ENCODE assay signal across 16 cellular contexts in the genomic region with DNA sequence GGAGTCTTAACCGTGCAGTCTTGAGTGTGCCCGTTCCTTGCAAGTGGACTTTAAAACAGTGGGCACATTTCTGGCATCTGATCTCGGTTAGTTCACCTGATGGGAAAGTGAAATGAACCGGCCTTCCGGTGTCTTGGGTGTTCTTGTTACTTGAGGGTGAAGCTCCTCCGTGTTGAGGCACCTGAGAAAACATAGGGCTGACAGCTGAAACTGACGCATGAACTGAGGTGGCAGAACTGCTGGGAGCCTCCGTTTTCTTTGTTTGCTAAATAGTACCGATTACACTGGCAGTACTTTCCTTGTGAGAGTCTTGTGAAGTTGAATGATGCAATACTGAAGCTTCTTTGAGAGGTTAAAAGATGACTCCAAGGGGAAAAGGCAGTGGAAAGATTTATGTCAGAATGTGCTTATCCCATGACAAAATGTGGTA.
A peak's percentile ranks its signal among the peaks of the same experiment; 100 is the strongest.
DNase-seq lines count a peak whose midpoint lies in the region; ATAC-seq and TF ChIP-seq lines count a peak whose summit lies in the region.
"Had no signal": no experiment of that assay in that cellular context is flagged by ENCODE, and none has a peak within 500 bp of the region (broad histone marks: within the 10 kb centered on the region; RNA-seq: fewer than 3 reads in every experiment).

No MANE protein-coding gene starts in this region.

- H3K79me1 ChIP-seq in mesenchymal stem cell (replicated peaks; ENCODE audit: low read length, poor library complexity, severe bottlenecking) = no peaks in the 10 kb centered on the region

- no peak overlapping the region for H3K18ac ChIP-seq in mesenchymal stem cell (ENCODE audit: low read depth in 1 of 2, low read length in 2 of 2)

- H3K4ac ChIP-seq in mesenchymal stem cell (ENCODE audit: low read depth in 1 of 2, low read length in 2 of 2) = no peak overlapping the region

- H3K36me3 ChIP-seq in HEK293 (ENCODE audit: control insufficient read depth in 2 of 2, insufficient read depth in 1 of 2, low read length in 2 of 2) = no peaks in the 10 kb centered on the region
- peaks cover 0 to 2% of the 10 kb centered on the region in 2 experiments for H3K36me3 ChIP-seq in mesenchymal stem cell (ENCODE audit: control insufficient read depth in 1 of 2, insufficient read depth in 2 of 2, low read depth in 1 of 2, low read length in 2 of 2)
- H3K36me3 ChIP-seq: uterus had no signal

- DNase-seq in AG08395 (ENCODE audit: low spot score) (peak; percentile 30), ecto neural progenitor cell (ENCODE audit: low spot score) (peak; percentile 23), mesenchymal stem cell (peak; percentile 62), ureter (ENCODE audit: low spot score) (no peak)
- DNase-seq: C1 segment of cervical spinal cord; DMS79 treated with DMSO at 0.1 percent for 48 hours; NCI-H1417 treated with DMSO at 0.1 percent for 48 hours; NCI-H446 treated with DMSO at 0.1 percent for 48 hours; right cardiac atrium; stimulated activated naive B cell treated with anti-CD40 and anti-IgM and Interleukin-4, amounts not matched to agents 10 μg/mL and 1 μg/mL and 100 μg/mL, for 72 hours had no signal

- H3K14ac ChIP-seq in mesenchymal stem cell (ENCODE audit: low read length in 2 of 2) = no peak overlapping the region

- no peak overlapping the region for H2AK5ac ChIP-seq in mesenchymal stem cell (ENCODE audit: low read length, severe bottlenecking)

- peaks cover 0 to 10% of the 10 kb centered on the region in 2 experiments for H3K27me3 ChIP-seq in mesenchymal stem cell (ENCODE audit: control insufficient read depth in 1 of 2, insufficient read depth in 1 of 2, low read length in 2 of 2)
- H3K27me3 ChIP-seq: uterus had no signal

- H3K4me1 ChIP-seq in HEK293 (ENCODE audit: control insufficient read depth, insufficient read depth, low read length) (no peaks in the 10 kb centered on the region), mesenchymal stem cell (ENCODE audit: control insufficient read depth, insufficient read depth, low read depth, low read length) (no peaks in the 10 kb centered on the region)
- H3K4me1 ChIP-seq: uterus had no signal

- no peak overlapping the region for H2BK12ac ChIP-seq in mesenchymal stem cell (ENCODE audit: low read length in 2 of 2)

- no peak overlapping the region for H3K23ac ChIP-seq in mesenchymal stem cell (ENCODE audit: low read length in 2 of 2)

- H3K9me3 ChIP-seq in HEK293 (ENCODE audit: control insufficient read depth, insufficient read depth, low read depth, low read length) (no peaks in the 10 kb centered on the region), mesenchymal stem cell (ENCODE audit: control insufficient read depth, low read length) (no peaks in the 10 kb centered on the region)
- H3K9me3 ChIP-seq: uterus had no signal

- no peak overlapping the region for H3K27ac ChIP-seq in HEK293 (ENCODE audit: extremely low read depth, low read depth, low read length)
- H3K27ac ChIP-seq in mesenchymal stem cell (ENCODE audit: low read length, poor library complexity, severe bottlenecking) = no peak overlapping the region
- H3K27ac ChIP-seq: uterus had no signal

- no peak for TF ChIP-seq CTCF in HEK293 (tag by site-specific recombination; IDR thresholded peaks at IDR 0.05)

- H4K91ac ChIP-seq in mesenchymal stem cell (ENCODE audit: low read length) = peak overlapping the region; percentile 43

- no peak overlapping the region for H3K4me3 ChIP-seq in HEK293 (ENCODE audit: low read depth, low read length)
- no peak overlapping the region for H3K4me3 ChIP-seq in mesenchymal stem cell (ENCODE audit: insufficient read depth in 1 of 2, low read depth in 1 of 2, low read length in 2 of 2)
- H3K4me3 ChIP-seq: uterus had no signal

- POLR2A ChIA-PET in HEK293 (lab: Yijun Ruan, JAX) = no interaction called here

- CTCF ChIA-PET in HEK293 (lab: Yijun Ruan, JAX) = no interaction called here

- peak overlapping the region; percentile 36 for H4K8ac ChIP-seq in mesenchymal stem cell (ENCODE audit: low read length)

- no peak overlapping the region for H2AFZ ChIP-seq in mesenchymal stem cell (ENCODE audit: low read depth, low read length)

- WGBS in mesenchymal stem cell = 87% methylated on average over 9 of the region's 9 CpGs

- H2BK5ac ChIP-seq in mesenchymal stem cell (ENCODE audit: low read depth, low read length, poor library complexity, severe bottlenecking) = no peak overlapping the region

- H3K4me2 ChIP-seq in mesenchymal stem cell (ENCODE audit: low read length, poor library complexity, severe bottlenecking) = no peak overlapping the region

- no peak overlapping the region for H2BK15ac ChIP-seq in mesenchymal stem cell (ENCODE audit: low read depth, poor library complexity, severe bottlenecking)

- H2BK120ac ChIP-seq in mesenchymal stem cell (ENCODE audit: low read depth, low read length) = no peak overlapping the region

- H3K9ac ChIP-seq in mesenchymal stem cell (ENCODE audit: low read length) = no peak overlapping the region

- ATAC-seq in GM18873 (IDR thresholded peaks at IDR 0.05; ENCODE audit: low FRiP score, unreplicated experiment) (no peak), GM18519 (IDR thresholded peaks at IDR 0.05; ENCODE audit: low FRiP score, unreplicated experiment) (no peak), GM18498 (IDR thresholded peaks at IDR 0.05; ENCODE audit: unreplicated experiment) (no peak)
- ATAC-seq: naive thymus-derived CD4-positive, alpha-beta T cell; stimulated activated naive B cell treated with anti-CD40 and anti-IgM and Interleukin-4, amounts not matched to agents 10 μg/mL and 1 μg/mL and 100 μg/mL, for 72 hours had no signal

TF ChIP-seq in HEK293, 187 proteins besides CTCF, POLR2A, EP300 and RAD21 (continues in another document):
- TF ChIP-seq ZNF366 (tag by site-specific recombination; conservative IDR thresholded peaks at IDR 0.05) (no peak), ZNF473 (tag by site-specific recombination; IDR thresholded peaks at IDR 0.05) (no peak), BCL11B (tag by site-specific recombination; IDR thresholded peaks at IDR 0.05; ENCODE audit: low read depth) (no peak), ZNF623 (tag by site-specific recombination; IDR thresholded peaks at IDR 0.05) (no peak), ZSCAN30 (tag by site-specific recombination; IDR thresholded peaks at IDR 0.05) (no peak), ZNF600 (tag by site-specific recombination; IDR thresholded peaks at IDR 0.05) (no peak), ZNF335 (tag by site-specific recombination; conservative IDR thresholded peaks at IDR 0.05) (0 out of 2 replicates have a peak, but pooled peaks have one; percentile 24), ZNF324 (tag by site-specific recombination; IDR thresholded peaks at IDR 0.05) (no peak), ZNF292 (tag by site-specific recombination; IDR thresholded peaks at IDR 0.05; ENCODE audit: borderline replicate concordance, low read depth) (no peak), TRIM28 (IDR thresholded peaks at IDR 0.05; ENCODE audit: borderline replicate concordance, low read length) (no peak), KLF7 (tag by site-specific recombination; IDR thresholded peaks at IDR 0.05; ENCODE audit: borderline replicate concordance) (no peak)
- TF ChIP-seq, protein P1, sequence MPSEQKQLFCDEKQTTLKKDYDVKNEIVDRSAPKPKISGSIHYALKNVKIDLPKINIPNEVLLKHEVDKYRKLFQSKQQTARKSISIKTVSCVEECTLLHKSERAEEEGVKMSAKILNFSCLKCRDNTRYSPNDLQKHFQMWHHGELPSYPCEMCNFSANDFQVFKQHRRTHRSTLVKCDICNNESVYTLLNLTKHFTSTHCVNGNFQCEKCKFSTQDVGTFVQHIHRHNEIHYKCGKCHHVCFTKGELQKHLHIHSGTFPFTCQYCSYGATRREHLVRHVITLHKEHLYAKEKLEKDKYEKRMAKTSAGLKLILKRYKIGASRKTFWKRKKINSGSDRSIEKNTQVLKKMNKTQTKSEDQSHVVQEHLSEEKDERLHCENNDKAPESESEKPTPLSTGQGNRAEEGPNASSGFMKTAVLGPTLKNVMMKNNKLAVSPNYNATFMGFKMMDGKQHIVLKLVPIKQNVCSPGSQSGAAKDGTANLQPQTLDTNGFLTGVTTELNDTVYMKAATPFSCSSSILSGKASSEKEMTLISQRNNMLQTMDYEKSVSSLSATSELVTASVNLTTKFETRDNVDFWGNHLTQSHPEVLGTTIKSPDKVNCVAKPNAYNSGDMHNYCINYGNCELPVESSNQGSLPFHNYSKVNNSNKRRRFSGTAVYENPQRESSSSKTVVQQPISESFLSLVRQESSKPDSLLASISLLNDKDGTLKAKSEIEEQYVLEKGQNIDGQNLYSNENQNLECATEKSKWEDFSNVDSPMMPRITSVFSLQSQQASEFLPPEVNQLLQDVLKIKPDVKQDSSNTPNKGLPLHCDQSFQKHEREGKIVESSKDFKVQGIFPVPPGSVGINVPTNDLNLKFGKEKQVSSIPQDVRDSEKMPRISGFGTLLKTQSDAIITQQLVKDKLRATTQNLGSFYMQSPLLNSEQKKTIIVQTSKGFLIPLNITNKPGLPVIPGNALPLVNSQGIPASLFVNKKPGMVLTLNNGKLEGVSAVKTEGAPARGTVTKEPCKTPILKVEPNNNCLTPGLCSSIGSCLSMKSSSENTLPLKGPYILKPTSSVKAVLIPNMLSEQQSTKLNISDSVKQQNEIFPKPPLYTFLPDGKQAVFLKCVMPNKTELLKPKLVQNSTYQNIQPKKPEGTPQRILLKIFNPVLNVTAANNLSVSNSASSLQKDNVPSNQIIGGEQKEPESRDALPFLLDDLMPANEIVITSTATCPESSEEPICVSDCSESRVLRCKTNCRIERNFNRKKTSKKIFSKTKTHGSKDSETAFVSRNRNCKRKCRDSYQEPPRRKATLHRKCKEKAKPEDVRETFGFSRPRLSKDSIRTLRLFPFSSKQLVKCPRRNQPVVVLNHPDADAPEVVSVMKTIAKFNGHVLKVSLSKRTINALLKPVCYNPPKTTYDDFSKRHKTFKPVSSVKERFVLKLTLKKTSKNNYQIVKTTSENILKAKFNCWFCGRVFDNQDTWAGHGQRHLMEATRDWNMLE (tag by site-specific recombination; conservative IDR thresholded peaks at IDR 0.05; ENCODE audit: low read depth) = peak; percentile 48; the same call in 1 of the 2 replicates
